In genomic region chr7:150790416-150791075, GRCh38 we compare ENCODE assay signal across 22 cellular contexts. TPM values are rescaled to one million over a fixed set of nuclear protein-coding genes. Genes with fewer than 3 reads are reported as not detected.
A peak's percentile ranks its signal among the peaks of the same experiment; 100 is the strongest.
DNase-seq lines count a peak whose midpoint lies in the region; ATAC-seq, FAIRE-seq and TF ChIP-seq lines count a peak whose summit lies in the region.
"Had no signal": no experiment of that assay in that cellular context is flagged by ENCODE, and none has a peak within 500 bp of the region (broad histone marks: within the 10 kb centered on the region; RNA-seq: fewer than 3 reads in every experiment).

No MANE protein-coding gene starts in this region.

- no peaks in the 10 kb centered on the region for H3K9me3 ChIP-seq in IMR-90 (ENCODE audit: control insufficient read depth, insufficient read depth, low read length)
- no peaks in the 10 kb centered on the region for H3K9me3 ChIP-seq in K562 (replicated peaks; ENCODE audit: control insufficient read depth, insufficient read depth, low read depth, low read length)
- no peaks in the 10 kb centered on the region for H3K9me3 ChIP-seq in transverse colon
- H3K9me3 ChIP-seq: BE2C had no signal

- TF ChIP-seq EP300 in K562 (IDR thresholded peaks at IDR 0.05; ENCODE audit: low read length): no peak
- no peak for TF ChIP-seq EP300 in transverse colon (IDR thresholded peaks at IDR 0.05; ENCODE audit: low read depth)

- H3K36me3 ChIP-seq in IMR-90 (ENCODE audit: control insufficient read depth, insufficient read depth, low read length): peaks cover 3% of the 10 kb centered on the region; the same call in 1 of the 2 replicates
- no peaks in the 10 kb centered on the region for H3K36me3 ChIP-seq in K562 (ENCODE audit: control insufficient read depth, insufficient read depth, low read length)
- H3K36me3 ChIP-seq in transverse colon: peaks cover 0 to 13% (median 6%) of the 10 kb centered on the region in 4 donors
- H3K36me3 ChIP-seq: BE2C had no signal

- peaks cover 2% of the 10 kb centered on the region for H3K27me3 Mint-ChIP-seq in endothelial cell (ENCODE audit: unreplicated experiment)

- DNase-seq in IMR-90: no peak
- no peak for DNase-seq in K562 (ENCODE audit: extremely low read depth in 1 of 4, low spot score in 3 of 4)
- DNase-seq in endothelial cell (ENCODE audit: low spot score): no peak
- no peak for DNase-seq in transverse colon
- no peak for DNase-seq in retina
- DNase-seq: ACHN; BE2C; C1 segment of cervical spinal cord; CD4-positive, CD25-positive, alpha-beta regulatory T cell; CD8-positive, alpha-beta memory T cell; COR-L47; DMS 273 treated with DMSO at 0.1 percent for 48 hours; DMS53; DND-41; EL; GOT3; H9 had no signal

- no peak for ATAC-seq in IMR-90 (ENCODE audit: low read depth)
- no peak for ATAC-seq in K562
- no peak for ATAC-seq in HG03378 (IDR thresholded peaks at IDR 0.05; ENCODE audit: unreplicated experiment)
- ATAC-seq: GM12878 had no signal

- no peak overlapping the region; the same call in 1 of the 2 replicates for H3K18ac ChIP-seq in IMR-90 (ENCODE audit: low read depth, low read length)

- TF ChIP-seq CTCF in IMR-90 (conservative IDR thresholded peaks at IDR 0.05; ENCODE audit: low read depth, low read length): no peak
- TF ChIP-seq CTCF in K562 (IDR thresholded peaks at IDR 0.05 in 2 of 3, conservative IDR thresholded peaks at IDR 0.05 in 1 of 3; ENCODE audit: insufficient read depth in 2 of 3, low read depth in 1 of 3, low read length in 3 of 3): no peak
- no peak for TF ChIP-seq CTCF in endothelial cell (IDR thresholded peaks at IDR 0.05; ENCODE audit: unreplicated experiment)
- no peak for TF ChIP-seq CTCF in transverse colon (IDR thresholded peaks at IDR 0.05)

- no peak for TF ChIP-seq RAD21 in IMR-90 (IDR thresholded peaks at IDR 0.05; ENCODE audit: low read length)
- no peak for TF ChIP-seq RAD21 in K562 (CRISPR knock-in tag; conservative IDR thresholded peaks at IDR 0.05 in 1 of 2, IDR thresholded peaks at IDR 0.05 in 1 of 2)

- no peaks in the 10 kb centered on the region for H3K9me1 ChIP-seq in IMR-90 (ENCODE audit: insufficient read depth, low read length)
- H3K9me1 ChIP-seq in K562 (ENCODE audit: control insufficient read depth, insufficient read depth, low read length): no peaks in the 10 kb centered on the region

- no peak overlapping the region for H3K9ac ChIP-seq in IMR-90 (ENCODE audit: low read depth, low read length)
- no peak overlapping the region for H3K9ac ChIP-seq in K562 (ENCODE audit: insufficient read depth in 1 of 2, low read depth in 2 of 2, low read length in 2 of 2)

- H3K27me3 ChIP-seq in IMR-90 (ENCODE audit: control insufficient read depth, insufficient read depth, low read length): no peaks in the 10 kb centered on the region
- peaks cover 52 to 77% of the 10 kb centered on the region in 2 experiments; a peak in 4 of 5 replicates for H3K27me3 ChIP-seq in K562 (ENCODE audit: control insufficient read depth in 2 of 2, insufficient read depth in 2 of 2, low read length in 2 of 2)
- H3K27me3 ChIP-seq in transverse colon: no peaks in the 10 kb centered on the region
- H3K27me3 ChIP-seq: BE2C had no signal

- peaks cover 49% of the 10 kb centered on the region for H3K4me1 Mint-ChIP-seq in endothelial cell (ENCODE audit: unreplicated experiment)
- H3K4me1 Mint-ChIP-seq: CD8-positive, alpha-beta memory T cell; H9 had no signal

- no peak overlapping the region for H3K4me3 Mint-ChIP-seq in endothelial cell (ENCODE audit: unreplicated experiment)
- H3K4me3 Mint-ChIP-seq: CD4-positive, CD25-positive, alpha-beta regulatory T cell; CD8-positive, alpha-beta memory T cell; H9 had no signal

- H3K79me2 ChIP-seq in K562 (ENCODE audit: control insufficient read depth, insufficient read depth, low read length): no peaks in the 10 kb centered on the region

- H3K4me1 ChIP-seq in IMR-90 (ENCODE audit: control insufficient read depth, insufficient read depth, low read length) (peaks cover 21% of the 10 kb centered on the region; the same call in 1 of the 2 replicates), K562 (replicated peaks in 1 of 2; ENCODE audit: control insufficient read depth in 2 of 2, insufficient read depth in 2 of 2, low read length in 2 of 2) (peaks cover 10% of the 10 kb centered on the region in 2 experiments; a peak in 4 of 5 replicates), transverse colon (peaks cover 15 to 48% (median 28%) of the 10 kb centered on the region in 4 donors)

- no peaks in the 10 kb centered on the region for H3K79me1 ChIP-seq in IMR-90 (ENCODE audit: low read depth in 1 of 2, low read length in 2 of 2)

- H3K27ac ChIP-seq in IMR-90 (ENCODE audit: insufficient read depth, low read length): no peak overlapping the region
- no peak overlapping the region for H3K27ac ChIP-seq in K562 (ENCODE audit: extremely low read depth, low read depth, low read length)
- H3K27ac ChIP-seq in transverse colon: peak overlapping the region in 3 of 4 donors; percentile 43 to 89 (median 83)

- no peak for FAIRE-seq in K562 (lab: Jason Lieb, UNC)
- FAIRE-seq: A204.1, GM12878 had no signal

- peak overlapping the region; percentile 43 for H2BK120ac ChIP-seq in IMR-90 (ENCODE audit: low read depth, low read length)

- H4K20me1 ChIP-seq in IMR-90 (ENCODE audit: insufficient read depth, low read length): no peaks in the 10 kb centered on the region
- H4K20me1 ChIP-seq in K562 (replicated peaks; ENCODE audit: control insufficient read depth, insufficient read depth, low read length): peaks cover 8% of the 10 kb centered on the region; the same call in 1 of the 2 replicates

- no CpG with 5 or more reads among the region's 9 CpGs for WGBS in IMR-90 (ENCODE audit: extremely low coverage in 2 of 2, insufficient read length in 1 of 2), 2 experiments
- under 1% methylated on average over 9 of the region's 9 CpGs for WGBS in K562 (ENCODE audit: insufficient coverage, low coverage, missing lambda C conversion rate)
- WGBS in transverse colon (ENCODE audit: low coverage in 1 of 2), 2 donors: 67 to 74% methylated on average over 3 to 9 of the region's 9 CpGs

- H3K14ac ChIP-seq in IMR-90 (replicated peaks; ENCODE audit: low read depth, low read length): no peak overlapping the region

- in situ Hi-C loops in IMR-90 (cut with MboI; ENCODE audit: low sequenced_read_pairs): loop anchor here (25.0 kb wide), 1 partner anchor 322 kb away; no protein-coding TSS in a partner anchor
- in situ Hi-C loops in K562 (cut with MboI): no loop called here
- in situ Hi-C loops in transverse colon (cut with MboI; ENCODE audit: low pct_ligation_motif_present in 1 of 4, low pct_unique_long_range_greater_than_20kb in 1 of 4, low sequenced_read_pairs in 3 of 4): loop anchor here in 2 of 4 donors (25.0 kb wide), 1 partner anchor 197 kb away; the partner anchor contains the start of genes KCNH2 (in 2 of the 2) and NOS3 (in 2 of the 2)

- 0 out of 2 replicates have a peak overlapping the region, but pooled peaks have one; percentile 3 for H2AK5ac ChIP-seq in IMR-90 (ENCODE audit: low read depth, low read length)

- H3K4me2 ChIP-seq in IMR-90 (ENCODE audit: low read depth, low read length) (no peak overlapping the region), K562 (ENCODE audit: insufficient read depth, low read length) (no peak overlapping the region)

- peaks cover 3% of the 10 kb centered on the region for H3K36me3 Mint-ChIP-seq in endothelial cell (ENCODE audit: low read depth, unreplicated experiment)
- H3K36me3 Mint-ChIP-seq: CD4-positive, CD25-positive, alpha-beta regulatory T cell had no signal

- TF ChIP-seq POLR2A in IMR-90 (IDR thresholded peaks at IDR 0.05; ENCODE audit: low read depth, low read length) (no peak), K562 (conservative IDR thresholded peaks at IDR 0.05) (no peak), transverse colon (IDR thresholded peaks at IDR 0.05) (no peak)

- no peak overlapping the region for H2AK9ac ChIP-seq in IMR-90 (replicated peaks; ENCODE audit: low read depth, low read length, poor library complexity)

- POLR2A ChIA-PET in IMR-90 (lab: Charles Lee; ENCODE audit: unreplicated experiment) (no interaction called here), K562 (lab: Yijun Ruan, JAX) (no interaction called here)

- H2BK15ac ChIP-seq in IMR-90 (ENCODE audit: low read depth, low read length): no peak overlapping the region; the same call in 2 of the 3 replicates

- no peak overlapping the region for H3K23ac ChIP-seq in IMR-90 (ENCODE audit: low read depth, low read length)

- no peak overlapping the region for H2BK20ac ChIP-seq in IMR-90 (ENCODE audit: low read depth, low read length)

- no peak overlapping the region for H4K5ac ChIP-seq in IMR-90 (ENCODE audit: low read depth, low read length)

- no peak overlapping the region for H4K8ac ChIP-seq in IMR-90 (ENCODE audit: low read depth in 2 of 2, low read length in 2 of 2)

- CTCF ChIA-PET in IMR-90 (lab: Yijun Ruan, JAX) (no interaction called here), K562 (lab: Yijun Ruan, JAX; ENCODE audit: low intra/inter-chr PET ratio) (no interaction called here)

- no peak overlapping the region for H3K4me3 ChIP-seq in IMR-90 (ENCODE audit: insufficient read depth, low read depth, low read length)
- no peak overlapping the region for H3K4me3 ChIP-seq in K562
- H3K4me3 ChIP-seq in transverse colon: no peak overlapping the region
- H3K4me3 ChIP-seq: GM12878 had no signal

- H2BK5ac ChIP-seq in IMR-90 (ENCODE audit: low read depth, low read length, poor library complexity, severe bottlenecking): no peak overlapping the region

- peak overlapping the region; percentile 50 for H3K27ac Mint-ChIP-seq in endothelial cell (ENCODE audit: unreplicated experiment)
- H3K27ac Mint-ChIP-seq: CD4-positive, CD25-positive, alpha-beta regulatory T cell; H9 had no signal

- H2AFZ ChIP-seq in IMR-90 (replicated peaks; ENCODE audit: low read length, poor library complexity) (no peak overlapping the region), K562 (ENCODE audit: low read depth, low read length) (no peak overlapping the region)

- intact Hi-C loops in IMR-90 (cut with micrococcal nuclease): no loop called here
- intact Hi-C loops in K562 (cut with micrococcal nuclease): no loop called here
- intact Hi-C loops in transverse colon (cut with DNase I; ENCODE audit: low total_unique reads): no loop called here

- H3K4ac ChIP-seq in IMR-90 (ENCODE audit: low read depth, low read length): peak overlapping the region; percentile 37

- dilution Hi-C loops in IMR-90 (cut with HindIII; ENCODE audit: low sequenced_read_pairs, unreplicated experiment): no loop called here

- no peak overlapping the region for H3K56ac ChIP-seq in IMR-90 (ENCODE audit: extremely low read depth, insufficient read depth, low read length)

- no peaks in the 10 kb centered on the region for H3K9me3 Mint-ChIP-seq in endothelial cell (ENCODE audit: unreplicated experiment)
- H3K9me3 Mint-ChIP-seq: CD4-positive, CD25-positive, alpha-beta regulatory T cell; CD8-positive, alpha-beta memory T cell; H9 had no signal

- H4K91ac ChIP-seq in IMR-90 (ENCODE audit: insufficient read depth, low read depth, low read length): peak overlapping the region; percentile 32; the same call in 1 of the 2 replicates

- BruUV-seq in IMR-90 (replicated peaks; lab: Mats Ljungman, UMichigan): no TSS peak
- BruUV-seq in K562 (replicated peaks; lab: Mats Ljungman, UMichigan): no TSS peak

RNA-seq across cellular contexts. Expression of gene TMEM176B, which starts 9.6 kb away (rescaled TPM):
- total RNA-seq in IMR-90 (2012; rRNA removed) (not detected in 2 replicates), K562 (2014; rRNA removed) (not detected in 2 replicates), K562 (2014; rRNA removed; fragmentation: Illumina TruSeq; extraction: Trizol) (not detected in 2 replicates), K562 (2015; rRNA removed; fragmentation: Illumina TruSeq; extraction: Trizol) (0.15 TPM in 1 of 2 replicates, not detected in the other), K562 (2021) (0.60 and 0.76 TPM in 2 replicates), endothelial cell (ENCODE audit: unreplicated experiment) (1.4 TPM), transverse colon (100 to 1,000 TPM in 3 of 4 donors, 10 to 100 TPM in 1; 30.4 to 369 (median 224) TPM)
- polyA plus RNA-seq in IMR-90 (2012; rRNA removed) (not detected in 2 replicates), K562 (2011; rRNA removed) (not detected in 2 replicates), K562 (2014; fragmentation: Illumina TruSeq; extraction: Trizol) (not detected in 2 replicates), K562 (2014; fragmentation: Nextera tagmentation; extraction: Ambion mirVana) (not detected), K562 (2014; rRNA removed) (0.19 TPM in 1 of 2 replicates, not detected in the other)
- 0.07 TPM in 1 of 2 replicates, not detected in the other for polyA plus RNA-seq in IMR-90 (2012; cell fraction: cytosol; rRNA removed)
- polyA plus RNA-seq in IMR-90 (2012; cell fraction: nucleus; rRNA removed; ENCODE audit: low replicate concordance): 0.14 TPM in 1 of 2 replicates, not detected in the other
- not detected in 2 replicates for total RNA-seq in K562 (2011; cell fraction: chromatin; rRNA removed; ENCODE audit: low replicate concordance)
- not detected in 2 replicates for total RNA-seq in K562 (2011; cell fraction: nucleolus; rRNA removed)
- not detected in 2 replicates for total RNA-seq in K562 (2011; cell fraction: nucleoplasm; rRNA removed)
- polyA plus RNA-seq in K562 (2011; cell fraction: cytosol; rRNA removed): not detected in 2 replicates
- polyA plus RNA-seq in K562 (2011; cell fraction: nucleus; rRNA removed): not detected in 2 replicates
- 0.21 and 0.69 TPM in 2 replicates for polyA plus RNA-seq in K562 (2012)
- polyA minus RNA-seq in K562 (2011; rRNA and poly(A)+ RNA removed): not detected in 2 replicates
- not detected in 2 replicates for polyA minus RNA-seq in K562 (2011; cell fraction: cytosol; rRNA and poly(A)+ RNA removed)
- polyA minus RNA-seq in K562 (2011; cell fraction: nucleus; rRNA and poly(A)+ RNA removed): not detected in 2 replicates
- total RNA-seq: CD4-positive, CD25-positive, alpha-beta regulatory T cell had no signal
- polyA plus RNA-seq: CD8-positive, alpha-beta memory T cell had no signal

RNA-seq across cellular contexts. Expression of gene TMEM176A, which starts 10.0 kb away (rescaled TPM):
- total RNA-seq in IMR-90 (2012; rRNA removed) (not detected in 2 replicates), K562 (2014; rRNA removed) (not detected in 2 replicates), K562 (2014; rRNA removed; fragmentation: Illumina TruSeq; extraction: Trizol) (not detected in 2 replicates), K562 (2015; rRNA removed; fragmentation: Illumina TruSeq; extraction: Trizol) (not detected in 2 replicates), K562 (2021) (0.31 TPM in 1 of 2 replicates, not detected in the other), endothelial cell (ENCODE audit: unreplicated experiment) (1.3 TPM), transverse colon (100 to 1,000 TPM in 3 of 4 donors, 10 to 100 TPM in 1; 44.6 to 210 (median 171) TPM)
- polyA plus RNA-seq in IMR-90 (2012; rRNA removed) (not detected in 2 replicates), K562 (2011; rRNA removed) (not detected in 2 replicates), K562 (2014; fragmentation: Illumina TruSeq; extraction: Trizol) (not detected in 2 replicates), K562 (2014; fragmentation: Nextera tagmentation; extraction: Ambion mirVana) (not detected), K562 (2014; rRNA removed) (not detected in 2 replicates)
- not detected in 2 replicates for polyA plus RNA-seq in IMR-90 (2012; cell fraction: cytosol; rRNA removed)
- polyA plus RNA-seq in IMR-90 (2012; cell fraction: nucleus; rRNA removed; ENCODE audit: low replicate concordance): not detected in 2 replicates
- not detected in 2 replicates for total RNA-seq in K562 (2011; cell fraction: chromatin; rRNA removed; ENCODE audit: low replicate concordance)
- total RNA-seq in K562 (2011; cell fraction: nucleolus; rRNA removed): not detected in 2 replicates
- not detected in 2 replicates for total RNA-seq in K562 (2011; cell fraction: nucleoplasm; rRNA removed)
- 0.04 TPM in 1 of 2 replicates, not detected in the other for polyA plus RNA-seq in K562 (2011; cell fraction: cytosol; rRNA removed)
- 0.27 TPM in 1 of 2 replicates, not detected in the other for polyA plus RNA-seq in K562 (2011; cell fraction: nucleus; rRNA removed)
- polyA plus RNA-seq in K562 (2012): 0.27 and 0.32 TPM in 2 replicates
- not detected in 2 replicates for polyA minus RNA-seq in K562 (2011; rRNA and poly(A)+ RNA removed)
- polyA minus RNA-seq in K562 (2011; cell fraction: cytosol; rRNA and poly(A)+ RNA removed): not detected in 2 replicates
- polyA minus RNA-seq in K562 (2011; cell fraction: nucleus; rRNA and poly(A)+ RNA removed): not detected in 2 replicates
- total RNA-seq: CD4-positive, CD25-positive, alpha-beta regulatory T cell; G401; GM12878; H9 had no signal
- polyA plus RNA-seq: CD8-positive, alpha-beta memory T cell; GM12878 had no signal

RNA-seq across cellular contexts. Expression of gene GIMAP5, which starts 53.3 kb away (rescaled TPM):
- total RNA-seq in IMR-90 (2012; rRNA removed) (not detected in 2 replicates), K562 (2014; rRNA removed) (not detected in 2 replicates), K562 (2014; rRNA removed; fragmentation: Illumina TruSeq; extraction: Trizol) (not detected in 2 replicates), K562 (2015; rRNA removed; fragmentation: Illumina TruSeq; extraction: Trizol) (not detected in 2 replicates), K562 (2021) (0.35 and 0.51 TPM in 2 replicates), endothelial cell (ENCODE audit: unreplicated experiment) (220 TPM), transverse colon (10 to 100 TPM in 2 of 4 donors, 1 to 10 TPM in 2; 2.6 to 15.7 (median 11.2) TPM)
- polyA plus RNA-seq in IMR-90 (2012; rRNA removed) (not detected in 2 replicates), K562 (2011; rRNA removed) (not detected in 2 replicates), K562 (2014; fragmentation: Illumina TruSeq; extraction: Trizol) (not detected in 2 replicates), K562 (2014; fragmentation: Nextera tagmentation; extraction: Ambion mirVana) (not detected), K562 (2014; rRNA removed) (not detected in 2 replicates)
- not detected in 2 replicates for polyA plus RNA-seq in IMR-90 (2012; cell fraction: cytosol; rRNA removed)
- polyA plus RNA-seq in IMR-90 (2012; cell fraction: nucleus; rRNA removed; ENCODE audit: low replicate concordance): not detected in 2 replicates
- not detected in 2 replicates for total RNA-seq in K562 (2011; cell fraction: chromatin; rRNA removed; ENCODE audit: low replicate concordance)
- not detected in 2 replicates for total RNA-seq in K562 (2011; cell fraction: nucleolus; rRNA removed)
- total RNA-seq in K562 (2011; cell fraction: nucleoplasm; rRNA removed): not detected in 2 replicates
- not detected in 2 replicates for polyA plus RNA-seq in K562 (2011; cell fraction: cytosol; rRNA removed)
- polyA plus RNA-seq in K562 (2011; cell fraction: nucleus; rRNA removed): not detected in 2 replicates
- polyA plus RNA-seq in K562 (2012): 0.48 TPM in 1 of 2 replicates, not detected in the other
- polyA minus RNA-seq in K562 (2011; rRNA and poly(A)+ RNA removed): not detected in 2 replicates
- not detected in 2 replicates for polyA minus RNA-seq in K562 (2011; cell fraction: cytosol; rRNA and poly(A)+ RNA removed)
- polyA minus RNA-seq in K562 (2011; cell fraction: nucleus; rRNA and poly(A)+ RNA removed): not detected in 2 replicates
- total RNA-seq: G401, H9, HT-29 had no signal

Comparison
In these comparisons a context has a peak if more than half of its experiments do, and no peak if none do; other contexts are left out.
1. H3K27ac ChIP-seq: peak in transverse colon (3 of 4); none in IMR-90 (single experiment) and K562 (single experiment).
2. RNA of gene TMEM176B, which starts 9.6 kb away (total RNA-seq): 30.4 to 369 TPM in transverse colon; 1.4 TPM in endothelial cell (single experiment), 0.15 to 0.76 TPM in K562 and not detected in IMR-90; every median in the first group is over 10 times any median in the second.
3. RNA of gene TMEM176A, which starts 10.0 kb away (total RNA-seq): 44.6 to 210 TPM in transverse colon; 1.3 TPM in endothelial cell (single experiment), not detected in IMR-90 and 0.31 TPM in K562; every median in the first group is over 10 times any median in the second.
4. RNA of gene GIMAP5, which starts 53.3 kb away (total RNA-seq): 220 TPM in endothelial cell (single experiment); 2.6 to 15.7 TPM in transverse colon, 0.35 to 0.51 TPM in K562 and not detected in IMR-90; every median in the first group is over 10 times any median in the second.